14 cellular contexts compared by ENCODE assay signal in the genomic region with DNA sequence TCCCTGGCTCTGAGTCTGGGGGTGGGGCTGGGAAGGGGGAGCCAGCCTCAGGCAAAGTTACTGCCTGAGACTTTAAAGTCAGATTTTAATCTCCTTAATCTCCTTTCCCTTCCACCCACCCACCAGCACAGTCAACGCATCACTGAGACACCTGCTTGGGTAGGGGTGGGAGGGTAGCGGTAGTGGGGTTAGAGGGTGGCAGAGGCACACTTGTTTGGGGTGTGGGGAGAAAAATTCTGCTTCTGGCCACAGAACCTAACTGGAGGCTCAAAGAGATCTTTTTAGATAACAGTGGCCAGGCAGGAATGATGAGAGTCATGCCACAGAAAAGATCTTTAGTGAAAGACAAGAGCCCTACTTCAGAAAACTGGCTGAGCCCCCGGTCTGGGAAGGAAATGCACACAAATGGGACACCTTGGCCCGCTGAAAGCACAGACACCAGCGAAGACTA. TPM values are rescaled to one million over a fixed set of nuclear protein-coding genes. Genes with fewer than 3 reads are reported as not detected.
A peak's percentile ranks its signal among the peaks of the same experiment; 100 is the strongest.
DNase-seq lines count a peak whose midpoint lies in the region; ATAC-seq lines count a peak whose summit lies in the region.
"Had no signal": no experiment of that assay in that cellular context is flagged by ENCODE, and none has a peak within 500 bp of the region (broad histone marks: within the 10 kb centered on the region; RNA-seq: fewer than 3 reads in every experiment).

No MANE protein-coding gene starts in this region.

- H3K27me3 Mint-ChIP-seq in effector memory CD8-positive, alpha-beta T cell: no peaks in the 10 kb centered on the region

- peaks cover 84% of the 10 kb centered on the region for H3K36me3 Mint-ChIP-seq in effector memory CD8-positive, alpha-beta T cell (ENCODE audit: insufficient read depth)

- peak overlapping the region; percentile 44 for H3K4me3 ChIP-seq in thymus (ENCODE audit: low read length)

- no peaks in the 10 kb centered on the region for H3K9me3 ChIP-seq in thymus (ENCODE audit: control insufficient read depth)

- H3K9me3 Mint-ChIP-seq in effector memory CD8-positive, alpha-beta T cell: no peaks in the 10 kb centered on the region
- H3K9me3 Mint-ChIP-seq: dendritic cell treated with granulocyte-macrophage colony-stimulating factor and Interleukin-4, amounts not matched to agents 40 ng/mL and 50 ng/mL, for 4 days had no signal

- peak overlapping the region; percentile 70 to 79 for H3K4me3 Mint-ChIP-seq in effector memory CD8-positive, alpha-beta T cell
- H3K4me3 Mint-ChIP-seq: dendritic cell treated with granulocyte-macrophage colony-stimulating factor and Interleukin-4, amounts not matched to agents 40 ng/mL and 50 ng/mL, for 4 days had no signal

- peak; percentile 3 for DNase-seq in DMS79 treated with DMSO at 0.1 percent for 48 hours (lab: John Stamatoyannopoulos, UW)
- no peak for DNase-seq in DMS79 (lab: John Stamatoyannopoulos, UW)
- peak; percentile 69 for DNase-seq in activated CD8-positive, alpha-beta memory T cell treated with anti-CD3 and anti-CD28 coated beads, Interleukin-2, amount 50 U/mL, for 48 hours
- DNase-seq in effector memory CD8-positive, alpha-beta T cell: no peak
- DNase-seq in GF-D8 (lab: John Stamatoyannopoulos, UW): no peak
- DNase-seq in left lobe of liver (ENCODE audit: low spot score): no peak
- DNase-seq: mesendoderm, NCI-H1092 had no signal

- peaks cover 58 to 82% of the 10 kb centered on the region in 2 donors for H3K4me1 Mint-ChIP-seq in effector memory CD8-positive, alpha-beta T cell (ENCODE audit: low read depth in 2 of 2)

- H3K27ac Mint-ChIP-seq in effector memory CD8-positive, alpha-beta T cell: peak overlapping the region; percentile 77 to 83
- H3K27ac Mint-ChIP-seq: dendritic cell treated with granulocyte-macrophage colony-stimulating factor and Interleukin-4, amounts not matched to agents 40 ng/mL and 50 ng/mL, for 4 days had no signal

- peaks cover 52% of the 10 kb centered on the region for H3K4me1 ChIP-seq in thymus (ENCODE audit: control insufficient read depth, insufficient read depth, low read length)
- H3K4me1 ChIP-seq: parathyroid adenoma had no signal

- WGBS in thymus: 8% methylated on average over 5 of the region's 5 CpGs

- no peaks in the 10 kb centered on the region for H3K27me3 ChIP-seq in thymus (ENCODE audit: control insufficient read depth, insufficient read depth)

- H3K27ac ChIP-seq in thymus (ENCODE audit: low read depth): peak overlapping the region; percentile 94
- H3K27ac ChIP-seq: 22Rv1, parathyroid adenoma had no signal

- peaks cover 3% of the 10 kb centered on the region for H3K36me3 ChIP-seq in thymus (ENCODE audit: control insufficient read depth, insufficient read depth)

- peak; percentile 83 for ATAC-seq in effector memory CD8-positive, alpha-beta T cell (replicated peaks)
- ATAC-seq in left lobe of liver: no peak
- no peak for ATAC-seq in HG03565 (IDR thresholded peaks at IDR 0.05; ENCODE audit: unreplicated experiment)

RNA-seq across cellular contexts. Expression of a gene that starts 44.1 kb away (rescaled TPM):
- 114 TPM for polyA plus RNA-seq in thymus
- total RNA-seq in left lobe of liver: 0.65 TPM
- total RNA-seq: HT-29 had no signal

Comparison
In these comparisons a context has a peak if more than half of its experiments do, and no peak if none do; other contexts are left out.
1. DNase-seq: peak in DMS79 treated with DMSO at 0.1 percent for 48 hours (single experiment) and activated CD8-positive, alpha-beta memory T cell treated with anti-CD3 and anti-CD28 coated beads, Interleukin-2, amount 50 U/mL, for 48 hours (single experiment); none in DMS79 (single experiment), effector memory CD8-positive, alpha-beta T cell (0 of 3), GF-D8 (single experiment) and left lobe of liver (single experiment).